10 cellular contexts compared by ENCODE assay signal in the genomic region with DNA sequence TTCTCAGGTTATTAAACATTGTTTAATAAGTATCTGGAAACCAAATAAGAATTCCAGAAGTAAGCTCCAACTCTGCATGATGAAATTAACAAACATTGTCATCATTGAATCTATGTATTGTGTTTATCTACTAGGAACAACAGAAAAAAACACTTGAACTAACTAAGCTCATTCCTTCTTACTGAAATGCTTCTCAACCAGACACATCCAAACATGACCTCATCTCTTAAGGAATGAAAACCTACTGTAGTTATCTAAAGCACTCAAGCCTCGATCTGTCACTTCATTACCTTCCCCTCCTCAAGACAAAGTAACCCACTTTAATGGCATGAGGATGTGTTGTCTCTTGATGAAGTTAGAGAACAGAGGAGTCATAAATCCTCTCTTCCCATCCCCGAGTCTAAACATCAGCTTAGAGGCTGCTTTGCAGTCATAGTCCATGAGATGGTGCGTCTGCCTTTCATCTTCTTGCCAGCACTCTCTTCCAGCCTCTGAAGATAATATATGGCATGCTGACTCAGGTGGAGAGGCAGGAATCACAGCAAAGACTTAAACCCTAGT.
A peak's percentile ranks its signal among the peaks of the same experiment; 100 is the strongest.
DNase-seq lines count a peak whose midpoint lies in the region; ATAC-seq and TF ChIP-seq lines count a peak whose summit lies in the region.
"Had no signal": no experiment of that assay in that cellular context is flagged by ENCODE, and none has a peak within 500 bp of the region (broad histone marks: within the 10 kb centered on the region; RNA-seq: fewer than 3 reads in every experiment).

No MANE protein-coding gene starts in this region.

- peak overlapping the region; percentile 4 for H3K4me2 ChIP-seq in mammary epithelial cell (ENCODE audit: insufficient read depth, low read depth, low read length)
- H3K4me2 ChIP-seq in mesenchymal stem cell (ENCODE audit: low read length, poor library complexity, severe bottlenecking), result peak overlapping the region; percentile 49

- WGBS in mammary epithelial cell (ENCODE audit: low coverage, missing lambda C conversion rate), result 4% methylated on average over 3 of the region's 3 CpGs
- 0% methylated on average over 1 of the region's 3 CpGs for WGBS in mesenchymal stem cell

- no peak overlapping the region for H2BK15ac ChIP-seq in mesenchymal stem cell (ENCODE audit: low read depth, poor library complexity, severe bottlenecking)

- peak overlapping the region in 1 of 2 experiments; percentile 52 for H2BK12ac ChIP-seq in mesenchymal stem cell (ENCODE audit: low read length in 2 of 2)

- peak overlapping the region; percentile 88 for H2AK5ac ChIP-seq in mesenchymal stem cell (ENCODE audit: low read length, severe bottlenecking)

- H3K79me1 ChIP-seq in mesenchymal stem cell (replicated peaks; ENCODE audit: low read length, poor library complexity, severe bottlenecking), result peaks cover 6% of the 10 kb centered on the region

- H3K27ac Mint-ChIP-seq in HFFc6, result peak overlapping the region; percentile 93
- H3K27ac Mint-ChIP-seq in glutamatergic neuron (ENCODE audit: unreplicated experiment), result no peak overlapping the region

- CTCF ChIA-PET in A673 (lab: Charles Lee) (no interaction called here), mammary epithelial cell (lab: Charles Lee; ENCODE audit: low non-redundant PET) (interaction anchor here (0.6 kb wide), 1 partner anchor 58 kb away, joined by 4 read pairs; no protein-coding TSS in a partner anchor)

- H3K4me3 Mint-ChIP-seq in HFFc6, result peak overlapping the region; percentile 59
- no peak overlapping the region for H3K4me3 Mint-ChIP-seq in glutamatergic neuron (ENCODE audit: unreplicated experiment)

- H3K4me3 ChIP-seq in A673 (ENCODE audit: low read depth, low read length, poor library complexity, severe bottlenecking), result no peak overlapping the region
- no peak overlapping the region for H3K4me3 ChIP-seq in mammary epithelial cell (replicated peaks in 1 of 3; ENCODE audit: insufficient read depth in 1 of 3, low read depth in 2 of 3, low read length in 3 of 3)
- no peak overlapping the region for H3K4me3 ChIP-seq in mesenchymal stem cell (ENCODE audit: insufficient read depth in 1 of 2, low read depth in 1 of 2, low read length in 2 of 2)

- H3K23ac ChIP-seq in mesenchymal stem cell (ENCODE audit: low read length in 2 of 2), result no peak overlapping the region

- in situ Hi-C loops in mammary epithelial cell (cut with MboI; ENCODE audit: low sequenced_read_pairs in 2 of 2), result no loop called here

- H3K36me3 Mint-ChIP-seq in HFFc6 (ENCODE audit: low read depth), result peaks cover 37% of the 10 kb centered on the region
- H3K36me3 Mint-ChIP-seq in glutamatergic neuron (ENCODE audit: unreplicated experiment), result peaks cover 1% of the 10 kb centered on the region

- H3K4me1 Mint-ChIP-seq in HFFc6 (ENCODE audit: low read depth) (peaks cover 96% of the 10 kb centered on the region), glutamatergic neuron (ENCODE audit: low read depth, unreplicated experiment) (peaks cover 3% of the 10 kb centered on the region)

- no peak overlapping the region for H4K91ac ChIP-seq in mesenchymal stem cell (ENCODE audit: low read length)

- dilution Hi-C loops in mammary epithelial cell (cut with HindIII; ENCODE audit: low sequenced_read_pairs), result no loop called here

- H3K27ac ChIP-seq in A673 (ENCODE audit: low read depth, low read length, poor library complexity, severe bottlenecking), result no peak overlapping the region
- H3K27ac ChIP-seq in mammary epithelial cell (ENCODE audit: insufficient read depth, low read depth, low read length), result peak overlapping the region; percentile 21
- peak overlapping the region; percentile 93 for H3K27ac ChIP-seq in mesenchymal stem cell (ENCODE audit: low read length, poor library complexity, severe bottlenecking)
- H3K27ac ChIP-seq: C4-2B had no signal

- BruUV-seq in A673 (replicated peaks; lab: Mats Ljungman, UMichigan), result no TSS peak
- BruUV-seq in mammary epithelial cell (replicated peaks; lab: Mats Ljungman, UMichigan), result no TSS peak

- DNase-seq in A673 (ENCODE audit: low spot score) (peak; percentile 4), HFFc6 (peak; percentile 69), mammary epithelial cell (peak; percentile 66), mesenchymal stem cell (peak; percentile 82), glutamatergic neuron (no peak), NCI-H345 treated with DMSO at 0.1 percent for 48 hours (lab: John Stamatoyannopoulos, UW; ENCODE audit: unreplicated experiment) (no peak)
- no peak for DNase-seq in activated CD8-positive, alpha-beta memory T cell treated with anti-CD3 and anti-CD28 coated beads, Interleukin-2, amount 50 U/mL, for 48 hours
- DNase-seq: activated effector memory CD4-positive, alpha-beta T cell treated with anti-CD3 and anti-CD28 coated beads, Interleukin-2, amount 50 U/mL, for 16 hours had no signal

- H3K9ac ChIP-seq in mammary epithelial cell (ENCODE audit: insufficient read depth, low read length) (no peak overlapping the region), mesenchymal stem cell (ENCODE audit: low read length) (peak overlapping the region; percentile 59)

- H2AFZ ChIP-seq in mammary epithelial cell (ENCODE audit: low read depth, low read length) (peak overlapping the region; percentile 12), mesenchymal stem cell (ENCODE audit: low read depth, low read length) (no peak overlapping the region)

- H4K20me1 ChIP-seq in mammary epithelial cell (ENCODE audit: insufficient read depth, low read length), result no peaks in the 10 kb centered on the region

- H3K4me1 ChIP-seq in A673 (ENCODE audit: insufficient read depth, low read length, poor library complexity, severe bottlenecking) (peaks cover 44% of the 10 kb centered on the region), mammary epithelial cell (ENCODE audit: insufficient read depth, low read length) (peaks cover 68% of the 10 kb centered on the region), mesenchymal stem cell (ENCODE audit: control insufficient read depth, insufficient read depth, low read depth, low read length) (peaks cover 14% of the 10 kb centered on the region)

- TF ChIP-seq CTCF in A673 (conservative IDR thresholded peaks at IDR 0.05; ENCODE audit: low read depth, low read length) (no peak), HFFc6 (IDR thresholded peaks at IDR 0.05) (no peak), mammary epithelial cell (conservative IDR thresholded peaks at IDR 0.05 in 1 of 2, IDR thresholded peaks at IDR 0.05 in 1 of 2; ENCODE audit: extremely low read depth in 1 of 2, insufficient read depth in 1 of 2, low read depth in 1 of 2, low read length in 2 of 2) (no peak), glutamatergic neuron (IDR thresholded peaks at IDR 0.05; ENCODE audit: partially characterized antibody, unreplicated experiment) (no peak)

- no peaks in the 10 kb centered on the region for H3K36me3 ChIP-seq in A673 (ENCODE audit: insufficient read depth, low read length, poor library complexity, severe bottlenecking)
- H3K36me3 ChIP-seq in mammary epithelial cell (ENCODE audit: insufficient read depth, low read length), result no peaks in the 10 kb centered on the region
- peaks cover 6 to 24% of the 10 kb centered on the region in 2 experiments for H3K36me3 ChIP-seq in mesenchymal stem cell (ENCODE audit: control insufficient read depth in 1 of 2, insufficient read depth in 2 of 2, low read depth in 1 of 2, low read length in 2 of 2)

- H2BK120ac ChIP-seq in mesenchymal stem cell (ENCODE audit: low read depth, low read length), result no peak overlapping the region

- no peak overlapping the region for H2BK5ac ChIP-seq in mesenchymal stem cell (ENCODE audit: low read depth, low read length, poor library complexity, severe bottlenecking)

- H3K79me2 ChIP-seq in mammary epithelial cell (ENCODE audit: insufficient read depth, low read length), result no peaks in the 10 kb centered on the region

- H3K9me3 ChIP-seq in A673 (ENCODE audit: low read depth, low read length, poor library complexity, severe bottlenecking), result no peaks in the 10 kb centered on the region
- no peaks in the 10 kb centered on the region for H3K9me3 ChIP-seq in mammary epithelial cell (replicated peaks; ENCODE audit: insufficient read depth, low read length)
- H3K9me3 ChIP-seq in mesenchymal stem cell (ENCODE audit: control insufficient read depth, low read length), result no peaks in the 10 kb centered on the region

- H3K27me3 ChIP-seq in A673 (replicated peaks; ENCODE audit: insufficient read depth, low read depth, low read length, poor library complexity) (no peaks in the 10 kb centered on the region), mammary epithelial cell (ENCODE audit: insufficient read depth, low read length) (no peaks in the 10 kb centered on the region), mesenchymal stem cell (ENCODE audit: control insufficient read depth in 1 of 2, insufficient read depth in 1 of 2, low read length in 2 of 2) (no peaks in the 10 kb centered on the region)

- no peaks in the 10 kb centered on the region; the same call in 1 of the 2 replicates for H3K27me3 Mint-ChIP-seq in HFFc6 (ENCODE audit: insufficient read depth)
- H3K27me3 Mint-ChIP-seq in glutamatergic neuron (ENCODE audit: unreplicated experiment), result peaks cover 4% of the 10 kb centered on the region

- peak overlapping the region; percentile 46 to 80 for H3K18ac ChIP-seq in mesenchymal stem cell (ENCODE audit: low read depth in 1 of 2, low read length in 2 of 2)

- H4K8ac ChIP-seq in mesenchymal stem cell (ENCODE audit: low read length), result no peak overlapping the region

- no peak overlapping the region for H3K14ac ChIP-seq in mesenchymal stem cell (ENCODE audit: low read length in 2 of 2)

- no peak for ATAC-seq in HG02870 (IDR thresholded peaks at IDR 0.05; ENCODE audit: unreplicated experiment)

- H3K9me3 Mint-ChIP-seq in HFFc6 (no peaks in the 10 kb centered on the region), glutamatergic neuron (ENCODE audit: unreplicated experiment) (no peaks in the 10 kb centered on the region)

- intact Hi-C loops in A673 (cut with micrococcal nuclease; ENCODE audit: unreplicated experiment), result no loop called here
- intact Hi-C loops in mammary epithelial cell (cut with micrococcal nuclease), result loop anchor here (5.0 to 10.0 kb wide), 4 partner anchors 36 to 237 kb away; partner anchors contain the start of genes ABHD17B and C9orf85

- no peak overlapping the region for H3K4ac ChIP-seq in mesenchymal stem cell (ENCODE audit: low read depth in 1 of 2, low read length in 2 of 2)

- POLR2A ChIA-PET in A673 (lab: Charles Lee; ENCODE audit: low non-redundant PET), result no interaction called here

Comparison
In these comparisons a context has a peak if more than half of its experiments do, and no peak if none do; other contexts are left out.
1. DNase-seq: peak in A673 (single experiment), HFFc6 (single experiment), mammary epithelial cell (single experiment) and mesenchymal stem cell (single experiment); none in glutamatergic neuron (single experiment), NCI-H345 treated with DMSO at 0.1 percent for 48 hours (single experiment) and activated CD8-positive, alpha-beta memory T cell treated with anti-CD3 and anti-CD28 coated beads, Interleukin-2, amount 50 U/mL, for 48 hours (single experiment).